Comparison of ENCODE assay signal across 1 cellular context in genomic region chr6:7389451-7390217, GRCh38.
TF ChIP-seq lines count a peak whose summit lies in the region.

TSS of gene CAGE1 (minus strand) at chr6:7389742. CDS start at chr6:7387173, 2,569 bp downstream.
TSS of gene RIOK1 (plus strand) at chr6:7389808. CDS start at chr6:7390003, 195 bp downstream.

TF ChIP-seq in SK-N-SH, 30 proteins besides CTCF, POLR2A, EP300 and RAD21 (continued from another document):
- TF ChIP-seq USF2 (IDR thresholded peaks at IDR 0.05; ENCODE audit: borderline replicate concordance, low read depth, low read length) (0 out of 2 replicates have a peak, but pooled peaks have one; percentile 8), FOXM1 (IDR thresholded peaks at IDR 0.05; ENCODE audit: low read depth) (no peak), MAX (IDR thresholded peaks at IDR 0.05; ENCODE audit: low read depth) (peak; percentile 99), ELF1 (IDR thresholded peaks at IDR 0.05) (no peak; the same call in none of the 2 replicates), RCOR1 (IDR thresholded peaks at IDR 0.05; ENCODE audit: low read length) (no peak), GABPA (IDR thresholded peaks at IDR 0.05; ENCODE audit: low read depth) (peak; percentile 97), GATA2 (CRISPR knock-in tag; IDR thresholded peaks at IDR 0.05) (no peak), YY1 (IDR thresholded peaks at IDR 0.05; ENCODE audit: low read depth) (peak; percentile 75), REST (IDR thresholded peaks at IDR 0.05; ENCODE audit: low read depth, low read length) (peak; percentile 2; the same call in 1 of the 2 replicates), RFX5 (IDR thresholded peaks at IDR 0.05; ENCODE audit: low read length) (no peak), NFIC (IDR thresholded peaks at IDR 0.05; ENCODE audit: borderline replicate concordance) (no peak), CHD2 (IDR thresholded peaks at IDR 0.05; ENCODE audit: low read length, partially characterized antibody) (peak; percentile 54), RXRA (IDR thresholded peaks at IDR 0.05; ENCODE audit: borderline replicate concordance, low read depth) (no peak), EZH2phosphoT487 (IDR thresholded peaks at IDR 0.05; ENCODE audit: borderline replicate concordance, low read depth) (no peak), SMC3 (IDR thresholded peaks at IDR 0.05; ENCODE audit: low read depth, low read length) (no peak), FOXJ3 (CRISPR knock-in tag; IDR thresholded peaks at IDR 0.05) (no peak)
